Comparison of ENCODE assay signal across 33 cellular contexts in the genomic region with DNA sequence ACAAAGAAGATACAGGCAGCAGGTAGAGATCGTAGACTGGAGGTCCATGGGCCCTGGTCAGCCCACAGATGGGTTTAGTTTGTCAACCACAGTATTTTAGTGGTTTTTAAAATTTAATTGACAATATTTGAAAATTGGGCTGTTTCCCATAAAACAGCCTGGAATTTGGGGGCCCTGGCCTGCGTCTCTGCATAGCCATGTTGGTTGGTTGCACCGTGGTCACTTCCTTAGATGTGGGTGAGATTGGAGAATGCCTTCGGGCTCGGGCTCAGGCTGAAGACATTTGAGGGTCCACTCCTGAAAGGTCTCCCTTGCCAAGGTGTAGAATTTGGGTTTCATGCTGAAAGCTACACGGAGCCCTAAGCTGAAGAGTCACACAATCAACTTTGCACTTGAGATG.
"Had no signal": no experiment of that assay in that cellular context is flagged by ENCODE, and none has a peak within 500 bp of the region (broad histone marks: within the 10 kb centered on the region; RNA-seq: fewer than 3 reads in every experiment).

No MANE protein-coding gene starts in this region.

- H3K4me3 Mint-ChIP-seq: activated CD4-positive, alpha-beta T cell treated with anti-CD3 and anti-CD28 coated beads, Interleukin-2, amount 10 ng/mL, durations not matched to agents 24 days and 14 days; activated CD8-positive, alpha-beta T cell treated with anti-CD3 and anti-CD28 coated beads for 36 hours; activated naive CD4-positive, alpha-beta T cell treated with anti-CD3 and anti-CD28 coated beads, Interleukin-2, amount 50 U/mL, for 24 hours; activated naive CD8-positive, alpha-beta T cell treated with anti-CD3 and anti-CD28 coated beads, Interleukin-2, amount 10 ng/mL, durations not matched to agents 7 days and 5 days; activated T-cell treated with anti-CD3 and anti-CD28 coated beads, Interleukin-2, amount 50 U/mL, for 72 hours; activated T-helper 17 cell treated with anti-CD3 and anti-CD28 coated beads, Interleukin-2, amount 50 U/mL, for 72 hours; T-helper 1 cell treated with Interleukin-12 subunit alpha and Interleukin-12 subunit beta and Interleukin-4 antibody, amounts not matched to agents 30 μg/mL and 1 μg/mL, for 36 hours; T-helper 2 cell treated with Interferon-gamma antibody and Interleukin-4, amounts not matched to agents 5 μg/mL and 100 μg/mL, for 36 hours had no signal

- H3K27me3 Mint-ChIP-seq: activated CD4-positive, alpha-beta T cell treated with anti-CD3 and anti-CD28 coated beads, Interleukin-2, amount 10 ng/mL, durations not matched to agents 24 days and 14 days; activated CD8-positive, alpha-beta T cell treated with anti-CD3 and anti-CD28 coated beads for 36 hours; activated naive CD4-positive, alpha-beta T cell treated with anti-CD3 and anti-CD28 coated beads, Interleukin-2, amount 50 U/mL, for 24 hours; activated naive CD8-positive, alpha-beta T cell treated with anti-CD3 and anti-CD28 coated beads, Interleukin-2, amount 10 ng/mL, durations not matched to agents 7 days and 5 days; activated T-helper 17 cell treated with anti-CD3 and anti-CD28 coated beads, Interleukin-2, amount 50 U/mL, for 72 hours had no signal

- H3K9me3 ChIP-seq: ascending aorta, breast epithelium, Peyer's patch, SJSA1, SK-N-SH had no signal

- H3K4me1 ChIP-seq: breast epithelium, SJSA1 had no signal

- H3K4me3 ChIP-seq: ascending aorta, breast epithelium, K562, Peyer's patch, SJSA1 had no signal

- H3K36me3 ChIP-seq: ascending aorta, breast epithelium, Peyer's patch had no signal

- H3K4me2 ChIP-seq: SK-N-SH had no signal

- DNase-seq: activated CD4-positive, alpha-beta T cell treated with anti-CD3 and anti-CD28 coated beads, Interleukin-2, amount 10 ng/mL, durations not matched to agents 24 days and 14 days; activated CD4-positive, alpha-beta T cell treated with anti-CD3 and anti-CD28 coated beads, Interleukin-2, amount 50 U/mL, for 4 hours; activated CD8-positive, alpha-beta T cell treated with anti-CD3 and anti-CD28 coated beads for 36 hours; activated effector memory CD4-positive, alpha-beta T cell treated with anti-CD3 and anti-CD28 coated beads, Interleukin-2, amount 50 U/mL, for 16 hours; activated naive CD4-positive, alpha-beta T cell treated with Interleukin-2 at 50 U/mL for 16 hours; activated naive CD8-positive, alpha-beta T cell treated with anti-CD3 and anti-CD28 coated beads, Interleukin-2, amount 10 ng/mL, durations not matched to agents 7 days and 5 days; activated T-cell treated with anti-CD3 and anti-CD28 coated beads for 4 hours; activated T-cell treated with anti-CD3 and anti-CD28 coated beads, Interleukin-2, amount 50 U/mL, for 72 hours; amygdala; NCI-H1092 treated with DMSO at 0.1 percent for 48 hours; NCI-H1417; NCI-H146; NCI-H187; NCI-H2029 treated with DMSO at 0.1 percent for 48 hours; NCI-H2171 treated with DMSO at 0.1 percent for 48 hours; NCI-H2227 treated with DMSO at 0.1 percent for 48 hours; NCI-H446 treated with DMSO at 0.1 percent for 48 hours; NCI-H524; NCI-H69; NCI-H82; PC-3; SHP77 treated with DMSO at 0.1 percent for 48 hours; SK-N-SH had no signal

- H3K9ac ChIP-seq: SK-N-SH had no signal

- H3K9me3 Mint-ChIP-seq: activated CD4-positive, alpha-beta T cell treated with anti-CD3 and anti-CD28 coated beads, Interleukin-2, amount 10 ng/mL, durations not matched to agents 24 days and 14 days; activated CD8-positive, alpha-beta T cell treated with anti-CD3 and anti-CD28 coated beads for 36 hours; activated naive CD4-positive, alpha-beta T cell treated with anti-CD3 and anti-CD28 coated beads, Interleukin-2, amount 50 U/mL, for 24 hours; activated naive CD8-positive, alpha-beta T cell treated with anti-CD3 and anti-CD28 coated beads, Interleukin-2, amount 10 ng/mL, durations not matched to agents 7 days and 5 days; activated T-cell treated with anti-CD3 and anti-CD28 coated beads, Interleukin-2, amount 50 U/mL, for 72 hours; T-helper 1 cell treated with Interleukin-12 subunit alpha and Interleukin-12 subunit beta and Interleukin-4 antibody, amounts not matched to agents 30 μg/mL and 1 μg/mL, for 36 hours; T-helper 2 cell treated with Interferon-gamma antibody and Interleukin-4, amounts not matched to agents 5 μg/mL and 100 μg/mL, for 36 hours had no signal

- FAIRE-seq: K562, TTC549 had no signal

- ATAC-seq: activated CD8-positive, alpha-beta T cell treated with anti-CD3 and anti-CD28 coated beads for 36 hours; activated T-cell treated with anti-CD3 and anti-CD28 coated beads, Interleukin-2, amount 50 U/mL, for 72 hours; activated T-helper 17 cell treated with anti-CD3 and anti-CD28 coated beads, Interleukin-2, amount 50 U/mL, for 72 hours; K562; PC-3 had no signal

- H3K27me3 ChIP-seq: ascending aorta, breast epithelium, Peyer's patch, SJSA1 had no signal

- H3K27ac ChIP-seq: ascending aorta, breast epithelium, SJSA1 had no signal

- H3K36me3 Mint-ChIP-seq: activated naive CD4-positive, alpha-beta T cell treated with anti-CD3 and anti-CD28 coated beads, Interleukin-2, amount 50 U/mL, for 24 hours had no signal

- H3K27ac Mint-ChIP-seq: activated CD4-positive, alpha-beta T cell treated with anti-CD3 and anti-CD28 coated beads, Interleukin-2, amount 10 ng/mL, durations not matched to agents 24 days and 14 days; activated CD8-positive, alpha-beta T cell treated with anti-CD3 and anti-CD28 coated beads for 36 hours; activated naive CD4-positive, alpha-beta T cell treated with anti-CD3 and anti-CD28 coated beads, Interleukin-2, amount 50 U/mL, for 24 hours; activated naive CD8-positive, alpha-beta T cell treated with anti-CD3 and anti-CD28 coated beads, Interleukin-2, amount 10 ng/mL, durations not matched to agents 7 days and 5 days; activated T-cell treated with anti-CD3 and anti-CD28 coated beads, Interleukin-2, amount 50 U/mL, for 72 hours; activated T-helper 17 cell treated with anti-CD3 and anti-CD28 coated beads, Interleukin-2, amount 50 U/mL, for 72 hours; T-helper 1 cell treated with Interleukin-12 subunit alpha and Interleukin-12 subunit beta and Interleukin-4 antibody, amounts not matched to agents 30 μg/mL and 1 μg/mL, for 36 hours; T-helper 2 cell treated with Interferon-gamma antibody and Interleukin-4, amounts not matched to agents 5 μg/mL and 100 μg/mL, for 36 hours had no signal

- H3K4me1 Mint-ChIP-seq: activated T-helper 17 cell treated with anti-CD3 and anti-CD28 coated beads, Interleukin-2, amount 50 U/mL, for 72 hours had no signal
